15 cellular contexts compared by ENCODE assay signal in genomic region chr2:159963700-159964099, GRCh38. TPM values are rescaled to one million over a fixed set of nuclear protein-coding genes. Genes with fewer than 3 reads are reported as not detected.
DNase-seq lines count a peak whose midpoint lies in the region; ATAC-seq, FAIRE-seq and TF ChIP-seq lines count a peak whose summit lies in the region.
"Had no signal": no experiment of that assay in that cellular context is flagged by ENCODE, and none has a peak within 500 bp of the region (broad histone marks: within the 10 kb centered on the region; RNA-seq: fewer than 3 reads in every experiment).

No MANE protein-coding gene starts in this region.

- CTCF ChIA-PET in activated CD4-positive, alpha-beta T cell treated with anti-CD3 and anti-CD28 coated beads, Interleukin-2, amount 10 ng/mL, durations not matched to agents 7 days and 5 days (lab: Charles Lee), result no interaction called here

- intact Hi-C loops in activated T-helper 1 cell treated with anti-CD3 and anti-CD28 coated beads, Interleukin-12 subunit alpha, Interleukin-12 subunit beta, Interleukin-2, Interleukin-4 antibody, amounts not matched to agents 30 ng/mL and 10 ng/mL and 1 ng/mL, durations not matched to agents 14 hours and 24 hours and 36 hours (cut with micrococcal nuclease), result loop anchor here (5.0 kb wide), 1 partner anchor 56 kb away; no protein-coding TSS in a partner anchor

- H3K9me3 Mint-ChIP-seq in activated CD4-positive, alpha-beta T cell treated with anti-CD3 and anti-CD28 coated beads, Interleukin-2, amount 10 ng/mL, durations not matched to agents 7 days and 5 days, result no peaks in the 10 kb centered on the region
- H3K9me3 Mint-ChIP-seq in activated T-helper 1 cell treated with anti-CD3 and anti-CD28 coated beads, Interleukin-12 subunit alpha, Interleukin-12 subunit beta, Interleukin-2, Interleukin-4 antibody, amounts not matched to agents 30 ng/mL and 10 ng/mL and 1 ng/mL, durations not matched to agents 14 hours and 24 hours and 36 hours, result no peaks in the 10 kb centered on the region
- H3K9me3 Mint-ChIP-seq: activated B cell treated with CpG ODN at 0.5 μM for 24 hours, H9, mesothelial cell of epicardium had no signal

- no peak overlapping the region for H3K27ac Mint-ChIP-seq in activated CD4-positive, alpha-beta T cell treated with anti-CD3 and anti-CD28 coated beads, Interleukin-2, amount 10 ng/mL, durations not matched to agents 7 days and 5 days
- H3K27ac Mint-ChIP-seq in activated T-helper 1 cell treated with anti-CD3 and anti-CD28 coated beads, Interleukin-12 subunit alpha, Interleukin-12 subunit beta, Interleukin-2, Interleukin-4 antibody, amounts not matched to agents 30 ng/mL and 10 ng/mL and 1 ng/mL, durations not matched to agents 14 hours and 24 hours and 36 hours, result no peak overlapping the region
- H3K27ac Mint-ChIP-seq: activated B cell treated with CpG ODN at 0.5 μM for 24 hours, H9, mesothelial cell of epicardium had no signal

- H3K4me3 Mint-ChIP-seq in activated CD4-positive, alpha-beta T cell treated with anti-CD3 and anti-CD28 coated beads, Interleukin-2, amount 10 ng/mL, durations not matched to agents 7 days and 5 days, result no peak overlapping the region
- H3K4me3 Mint-ChIP-seq in activated T-helper 1 cell treated with anti-CD3 and anti-CD28 coated beads, Interleukin-12 subunit alpha, Interleukin-12 subunit beta, Interleukin-2, Interleukin-4 antibody, amounts not matched to agents 30 ng/mL and 10 ng/mL and 1 ng/mL, durations not matched to agents 14 hours and 24 hours and 36 hours, result no peak overlapping the region
- H3K4me3 Mint-ChIP-seq: activated B cell treated with CpG ODN at 0.5 μM for 24 hours, H9, mesothelial cell of epicardium had no signal

- DNase-seq in GM18507 (ENCODE audit: extremely low spot score, insufficient read length, low read depth) (no peak), GM20000 (ENCODE audit: low spot score) (peak; percentile 7), NCI-H1105 (lab: John Stamatoyannopoulos, UW) (no peak), NK-92 (lab: John Stamatoyannopoulos, UW; ENCODE audit: unreplicated experiment) (no peak)
- DNase-seq in activated CD4-positive, alpha-beta T cell treated with anti-CD3 and anti-CD28 coated beads, Interleukin-2, amount 10 ng/mL, durations not matched to agents 7 days and 5 days, result no peak
- DNase-seq in activated T-helper 1 cell treated with anti-CD3 and anti-CD28 coated beads, Interleukin-12 subunit alpha, Interleukin-12 subunit beta, Interleukin-2, Interleukin-4 antibody, amounts not matched to agents 30 ng/mL and 10 ng/mL and 1 ng/mL, durations not matched to agents 14 hours and 24 hours and 36 hours (ENCODE audit: low spot score), result no peak
- DNase-seq: activated B cell treated with CpG ODN at 0.5 μM for 24 hours; activated effector memory CD4-positive, alpha-beta T cell treated with Interleukin-2 at 50 U/mL for 16 hours; BE2C; H9; NCI-H446 treated with DMSO at 0.1 percent for 48 hours had no signal

- H3K4me1 Mint-ChIP-seq in activated CD4-positive, alpha-beta T cell treated with anti-CD3 and anti-CD28 coated beads, Interleukin-2, amount 10 ng/mL, durations not matched to agents 7 days and 5 days, result peaks cover 6% of the 10 kb centered on the region
- peaks cover 8% of the 10 kb centered on the region for H3K4me1 Mint-ChIP-seq in activated T-helper 1 cell treated with anti-CD3 and anti-CD28 coated beads, Interleukin-12 subunit alpha, Interleukin-12 subunit beta, Interleukin-2, Interleukin-4 antibody, amounts not matched to agents 30 ng/mL and 10 ng/mL and 1 ng/mL, durations not matched to agents 14 hours and 24 hours and 36 hours (ENCODE audit: low read depth)

- peak; percentile 91 for ATAC-seq in HG02885 (IDR thresholded peaks at IDR 0.05; ENCODE audit: poor library complexity, unreplicated experiment)
- peak; percentile 80 for ATAC-seq in HG03565 (IDR thresholded peaks at IDR 0.05; ENCODE audit: unreplicated experiment)

- POLR2A ChIA-PET in activated CD4-positive, alpha-beta T cell treated with anti-CD3 and anti-CD28 coated beads, Interleukin-2, amount 10 ng/mL, durations not matched to agents 7 days and 5 days (lab: Charles Lee), result no interaction called here

- no peak for TF ChIP-seq CTCF in GM20000 (IDR thresholded peaks at IDR 0.05; ENCODE audit: extremely low read depth, missing control alignments)

- peak; percentile 79 for FAIRE-seq in GM18507 (lab: Jason Lieb, UNC)

- no peaks in the 10 kb centered on the region for H3K36me3 Mint-ChIP-seq in activated CD4-positive, alpha-beta T cell treated with anti-CD3 and anti-CD28 coated beads, Interleukin-2, amount 10 ng/mL, durations not matched to agents 7 days and 5 days (ENCODE audit: low read depth)
- no peaks in the 10 kb centered on the region for H3K36me3 Mint-ChIP-seq in activated T-helper 1 cell treated with anti-CD3 and anti-CD28 coated beads, Interleukin-12 subunit alpha, Interleukin-12 subunit beta, Interleukin-2, Interleukin-4 antibody, amounts not matched to agents 30 ng/mL and 10 ng/mL and 1 ng/mL, durations not matched to agents 14 hours and 24 hours and 36 hours (ENCODE audit: low read depth)

- H3K27me3 Mint-ChIP-seq in activated CD4-positive, alpha-beta T cell treated with anti-CD3 and anti-CD28 coated beads, Interleukin-2, amount 10 ng/mL, durations not matched to agents 7 days and 5 days, result no peaks in the 10 kb centered on the region
- peaks cover 2% of the 10 kb centered on the region for H3K27me3 Mint-ChIP-seq in activated T-helper 1 cell treated with anti-CD3 and anti-CD28 coated beads, Interleukin-12 subunit alpha, Interleukin-12 subunit beta, Interleukin-2, Interleukin-4 antibody, amounts not matched to agents 30 ng/mL and 10 ng/mL and 1 ng/mL, durations not matched to agents 14 hours and 24 hours and 36 hours (ENCODE audit: insufficient read depth)
- H3K27me3 Mint-ChIP-seq: activated B cell treated with CpG ODN at 0.5 μM for 24 hours had no signal

RNA-seq across cellular contexts. Expression of gene LY75, which starts 59.1 kb away (rescaled TPM):
- 10 to 100 TPM; 32.3 to 33.3 TPM for total RNA-seq in activated CD4-positive, alpha-beta T cell treated with anti-CD3 and anti-CD28 coated beads, Interleukin-2, amount 10 ng/mL, durations not matched to agents 7 days and 5 days
- total RNA-seq in activated T-helper 1 cell treated with anti-CD3 and anti-CD28 coated beads, Interleukin-12 subunit alpha, Interleukin-12 subunit beta, Interleukin-2, Interleukin-4 antibody, amounts not matched to agents 30 ng/mL and 10 ng/mL and 1 ng/mL, durations not matched to agents 14 hours and 24 hours and 36 hours, result 50.6 and 53.5 TPM in 2 replicates
- total RNA-seq: SJSA1 had no signal
